ENCODE assay signal across 16 cellular contexts in genomic region chrX:39726810-39727209, GRCh38.
DNase-seq lines count a peak whose midpoint lies in the region; ATAC-seq, FAIRE-seq and TF ChIP-seq lines count a peak whose summit lies in the region.
"Had no signal": no experiment of that assay in that cellular context is flagged by ENCODE, and none has a peak within 500 bp of the region (broad histone marks: within the 10 kb centered on the region; RNA-seq: fewer than 3 reads in every experiment).

No MANE protein-coding gene starts in this region.

- no peak overlapping the region for H3K27ac Mint-ChIP-seq in T-cell
- H3K27ac Mint-ChIP-seq in CD4-positive, alpha-beta T cell, result no peak overlapping the region
- H3K27ac Mint-ChIP-seq: naive B cell; stimulated activated effector memory CD8-positive, alpha-beta T cell treated with anti-CD3 and anti-CD28 coated beads, Interleukin-12 subunit alpha, Interleukin-12 subunit beta, amount 100 ng/mL, for 72 hours had no signal

- peaks cover 22% of the 10 kb centered on the region for H3K4me1 ChIP-seq in mesenchymal stem cell (ENCODE audit: control insufficient read depth, insufficient read depth, low read depth, low read length)
- peaks cover 11% of the 10 kb centered on the region for H3K4me1 ChIP-seq in HepG2 (ENCODE audit: insufficient read depth, low read length)

- H2BK12ac ChIP-seq in mesenchymal stem cell (ENCODE audit: low read length in 2 of 2), result no peak overlapping the region

- in situ Hi-C loops in astrocyte of the spinal cord (cut with HindIII; ENCODE audit: low sequenced_read_pairs), result no loop called here
- in situ Hi-C loops in HepG2 (cut with HindIII; ENCODE audit: extremely low pct_ligation_motif_present, low pct_unique_long_range_greater_than_20kb), result no loop called here

- H3K36me3 ChIP-seq in mesenchymal stem cell (ENCODE audit: control insufficient read depth in 1 of 2, insufficient read depth in 2 of 2, low read depth in 1 of 2, low read length in 2 of 2), result no peaks in the 10 kb centered on the region
- no peaks in the 10 kb centered on the region for H3K36me3 ChIP-seq in HepG2 (replicated peaks in 1 of 2; ENCODE audit: control insufficient read depth in 1 of 2, insufficient read depth in 2 of 2, low read length in 2 of 2)

- no peak overlapping the region for H3K23ac ChIP-seq in mesenchymal stem cell (ENCODE audit: low read length in 2 of 2)

- peak; percentile 7 for DNase-seq in DMS153 treated with DMSO at 0.1 percent for 48 hours (lab: John Stamatoyannopoulos, UW; ENCODE audit: unreplicated experiment)
- peak; percentile 16 for DNase-seq in NCI-H2029 treated with DMSO at 0.1 percent for 48 hours (lab: John Stamatoyannopoulos, UW)
- peak; percentile 50 for DNase-seq in astrocyte of the spinal cord (ENCODE audit: low read depth, low spot score)
- DNase-seq in mesenchymal stem cell, result peak; percentile 73
- DNase-seq in HepG2 (ENCODE audit: low spot score), result no peak
- DNase-seq in T-cell, result no peak
- DNase-seq in CD4-positive, alpha-beta T cell, result no peak
- DNase-seq: Calu3, cerebellar nuclear complex, hypothalamus, naive B cell, NCI-H2107 had no signal

- 19% methylated on average over 3 of the region's 3 CpGs for WGBS in mesenchymal stem cell
- 44% methylated on average over 2 of the region's 3 CpGs for WGBS in HepG2 (ENCODE audit: low lambda C conversion rate)

- peaks cover 0 to 29% of the 10 kb centered on the region in 2 donors for H3K27me3 Mint-ChIP-seq in T-cell
- H3K27me3 Mint-ChIP-seq in CD4-positive, alpha-beta T cell, result no peaks in the 10 kb centered on the region

- H3K18ac ChIP-seq in mesenchymal stem cell (ENCODE audit: low read depth in 1 of 2, low read length in 2 of 2), result no peak overlapping the region

- CTCF ChIA-PET in HepG2 (lab: Yijun Ruan, JAX; ENCODE audit: low intra/inter-chr PET ratio, low total read pairs), result no interaction called here
- CTCF ChIA-PET in T-cell (lab: Charles Lee), result no interaction called here
- CTCF ChIA-PET in CD4-positive, alpha-beta T cell (lab: Charles Lee), result no interaction called here

- peaks cover 10% of the 10 kb centered on the region for H3K9me3 ChIP-seq in mesenchymal stem cell (ENCODE audit: control insufficient read depth, low read length)
- no peaks in the 10 kb centered on the region for H3K9me3 ChIP-seq in HepG2 (ENCODE audit: low read length)
- no peaks in the 10 kb centered on the region for H3K9me3 ChIP-seq in CD4-positive, alpha-beta T cell (ENCODE audit: control insufficient read depth, low read length)

- H2BK5ac ChIP-seq in mesenchymal stem cell (ENCODE audit: low read depth, low read length, poor library complexity, severe bottlenecking), result no peak overlapping the region

- H3K4me2 ChIP-seq in mesenchymal stem cell (ENCODE audit: low read length, poor library complexity, severe bottlenecking), result no peak overlapping the region
- H3K4me2 ChIP-seq in HepG2 (ENCODE audit: low read depth, low read length), result no peak overlapping the region

- peaks cover 8 to 11% (median 10%) of the 10 kb centered on the region in 3 donors for H3K4me1 Mint-ChIP-seq in T-cell
- H3K4me1 Mint-ChIP-seq in CD4-positive, alpha-beta T cell (ENCODE audit: low read depth), result peaks cover 7% of the 10 kb centered on the region

- TF ChIP-seq RAD21 in HepG2 (CRISPR knock-in tag; IDR thresholded peaks at IDR 0.05), result no peak

- H2AK5ac ChIP-seq in mesenchymal stem cell (ENCODE audit: low read length, severe bottlenecking), result no peak overlapping the region

- POLR2A ChIA-PET in HepG2 (lab: Yijun Ruan, JAX) (no interaction called here), T-cell (lab: Charles Lee) (no interaction called here)
- POLR2A ChIA-PET in CD4-positive, alpha-beta T cell (lab: Charles Lee), result no interaction called here

- peaks cover 0 to 5% (median 0%) of the 10 kb centered on the region in 3 donors for H3K9me3 Mint-ChIP-seq in T-cell
- no peaks in the 10 kb centered on the region for H3K9me3 Mint-ChIP-seq in CD4-positive, alpha-beta T cell
- H3K9me3 Mint-ChIP-seq: stimulated activated effector memory CD8-positive, alpha-beta T cell treated with anti-CD3 and anti-CD28 coated beads, Interleukin-12 subunit alpha, Interleukin-12 subunit beta, amount 100 ng/mL, for 72 hours had no signal

- no peak overlapping the region for H4K8ac ChIP-seq in mesenchymal stem cell (ENCODE audit: low read length)

- BruUV-seq in HepG2 (replicated peaks; lab: Mats Ljungman, UMichigan), result no TSS peak

- TF ChIP-seq EP300 in HepG2 (IDR thresholded peaks at IDR 0.05; ENCODE audit: low read depth in 2 of 2, low read length in 2 of 2) (no peak), HepG2 (CRISPR knock-in tag; IDR thresholded peaks at IDR 0.05; ENCODE audit: borderline replicate concordance) (no peak)

- no peak overlapping the region for H3K4me3 ChIP-seq in astrocyte of the spinal cord (ENCODE audit: low read depth, low read length)
- H3K4me3 ChIP-seq in mesenchymal stem cell (ENCODE audit: insufficient read depth in 1 of 2, low read depth in 1 of 2, low read length in 2 of 2), result no peak overlapping the region
- no peak overlapping the region for H3K4me3 ChIP-seq in HepG2 (replicated peaks in 1 of 3; ENCODE audit: insufficient read depth in 1 of 3, low read depth in 2 of 3, low read length in 3 of 3)

- no peak overlapping the region for H2AFZ ChIP-seq in mesenchymal stem cell (ENCODE audit: low read depth, low read length)
- no peak overlapping the region for H2AFZ ChIP-seq in HepG2 (ENCODE audit: low read length)

- TF ChIP-seq POLR2A in HepG2 (IDR thresholded peaks at IDR 0.05; ENCODE audit: insufficient read depth in 1 of 2, low read depth in 2 of 2, low read length in 2 of 2), result no peak

- H2BK15ac ChIP-seq in mesenchymal stem cell (ENCODE audit: low read depth, poor library complexity, severe bottlenecking), result no peak overlapping the region

- H3K27ac ChIP-seq in mesenchymal stem cell (ENCODE audit: low read length, poor library complexity, severe bottlenecking), result no peak overlapping the region
- H3K27ac ChIP-seq in HepG2 (ENCODE audit: extremely low read length, insufficient read depth, low read length), result no peak overlapping the region
- H3K27ac ChIP-seq in CD4-positive, alpha-beta T cell (ENCODE audit: low read depth, low read length), result no peak overlapping the region
- H3K27ac ChIP-seq: HL-60 had no signal

- H3K79me1 ChIP-seq in mesenchymal stem cell (replicated peaks; ENCODE audit: low read length, poor library complexity, severe bottlenecking), result no peaks in the 10 kb centered on the region

- no peak overlapping the region for H3K4me3 Mint-ChIP-seq in T-cell
- no peak overlapping the region for H3K4me3 Mint-ChIP-seq in CD4-positive, alpha-beta T cell
- H3K4me3 Mint-ChIP-seq: stimulated activated effector memory CD8-positive, alpha-beta T cell treated with anti-CD3 and anti-CD28 coated beads, Interleukin-12 subunit alpha, Interleukin-12 subunit beta, amount 100 ng/mL, for 72 hours had no signal

- no peak for FAIRE-seq in HepG2 (lab: Jason Lieb, UNC)
- FAIRE-seq: H1 had no signal

- H3K27me3 ChIP-seq in mesenchymal stem cell (ENCODE audit: control insufficient read depth in 1 of 2, insufficient read depth in 1 of 2, low read length in 2 of 2) (peaks cover 0 to 75% of the 10 kb centered on the region in 2 experiments), HepG2 (ENCODE audit: control insufficient read depth in 1 of 2, insufficient read depth in 2 of 2, low read length in 2 of 2) (no peaks in the 10 kb centered on the region)
- no peaks in the 10 kb centered on the region for H3K27me3 ChIP-seq in CD4-positive, alpha-beta T cell (ENCODE audit: control insufficient read depth, insufficient read depth, low read length)

- H2BK120ac ChIP-seq in mesenchymal stem cell (ENCODE audit: low read depth, low read length), result no peak overlapping the region

- no peak for ATAC-seq in HepG2
- ATAC-seq in T-cell (replicated peaks in 1 of 4), result no peak
- ATAC-seq in GM18870 (IDR thresholded peaks at IDR 0.05; ENCODE audit: unreplicated experiment), result no peak
- ATAC-seq in CD4-positive, alpha-beta T cell (ENCODE audit: poor library complexity), result no peak
- ATAC-seq: stimulated activated effector memory CD8-positive, alpha-beta T cell treated with anti-CD3 and anti-CD28 coated beads, Interleukin-12 subunit alpha, Interleukin-12 subunit beta, amount 100 ng/mL, for 72 hours had no signal

- no peak overlapping the region for H4K91ac ChIP-seq in mesenchymal stem cell (ENCODE audit: low read length)

- H3K79me2 ChIP-seq in HepG2 (ENCODE audit: insufficient read depth, low read length), result no peaks in the 10 kb centered on the region

- H3K14ac ChIP-seq in mesenchymal stem cell (ENCODE audit: low read length in 2 of 2), result no peak overlapping the region

- no peaks in the 10 kb centered on the region for H4K20me1 ChIP-seq in HepG2 (ENCODE audit: insufficient read depth, low read length)

- intact Hi-C loops in HepG2 (cut with micrococcal nuclease; ENCODE audit: unreplicated experiment), result no loop called here
- intact Hi-C loops in CD4-positive, alpha-beta T cell (cut with DNase I, micrococcal nuclease), result loop anchor here in 1 of 2 experiments (10.0 kb wide), 2 partner anchors 62 to 472 kb away; no protein-coding TSS in a partner anchor

- TF ChIP-seq CTCF in astrocyte of the spinal cord (IDR thresholded peaks at IDR 0.05; ENCODE audit: low read depth, low read length) (no peak), HepG2 (CRISPR knock-in tag; IDR thresholded peaks at IDR 0.05) (no peak)
- TF ChIP-seq CTCF in CD4-positive, alpha-beta T cell (IDR thresholded peaks at IDR 0.05), result no peak

- H3K4ac ChIP-seq in mesenchymal stem cell (ENCODE audit: low read depth in 1 of 2, low read length in 2 of 2), result no peak overlapping the region

- H3K9ac ChIP-seq in mesenchymal stem cell (ENCODE audit: low read length) (no peak overlapping the region), HepG2 (ENCODE audit: insufficient read depth, low read depth, low read length) (no peak overlapping the region)

- H3K36me3 Mint-ChIP-seq in T-cell, result no peaks in the 10 kb centered on the region
- H3K36me3 Mint-ChIP-seq in CD4-positive, alpha-beta T cell (ENCODE audit: low read depth), result no peaks in the 10 kb centered on the region
- H3K36me3 Mint-ChIP-seq: naive B cell; stimulated activated effector memory CD8-positive, alpha-beta T cell treated with anti-CD3 and anti-CD28 coated beads, Interleukin-12 subunit alpha, Interleukin-12 subunit beta, amount 100 ng/mL, for 72 hours had no signal

TF ChIP-seq in HepG2, 621 proteins besides CTCF, POLR2A, EP300 and RAD21 (continues in another document):
- TF ChIP-seq, protein P1, sequence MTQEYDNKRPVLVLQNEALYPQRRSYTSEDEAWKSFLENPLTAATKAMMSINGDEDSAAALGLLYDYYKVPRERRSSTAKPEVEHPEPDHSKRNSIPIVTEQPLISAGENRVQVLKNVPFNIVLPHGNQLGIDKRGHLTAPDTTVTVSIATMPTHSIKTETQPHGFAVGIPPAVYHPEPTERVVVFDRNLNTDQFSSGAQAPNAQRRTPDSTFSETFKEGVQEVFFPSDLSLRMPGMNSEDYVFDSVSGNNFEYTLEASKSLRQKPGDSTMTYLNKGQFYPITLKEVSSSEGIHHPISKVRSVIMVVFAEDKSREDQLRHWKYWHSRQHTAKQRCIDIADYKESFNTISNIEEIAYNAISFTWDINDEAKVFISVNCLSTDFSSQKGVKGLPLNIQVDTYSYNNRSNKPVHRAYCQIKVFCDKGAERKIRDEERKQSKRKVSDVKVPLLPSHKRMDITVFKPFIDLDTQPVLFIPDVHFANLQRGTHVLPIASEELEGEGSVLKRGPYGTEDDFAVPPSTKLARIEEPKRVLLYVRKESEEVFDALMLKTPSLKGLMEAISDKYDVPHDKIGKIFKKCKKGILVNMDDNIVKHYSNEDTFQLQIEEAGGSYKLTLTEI (CRISPR knock-in tag; conservative IDR thresholded peaks at IDR 0.05), result no peak

Comparison
In these comparisons a context has a peak if more than half of its experiments do, and no peak if none do; other contexts are left out.
1. DNase-seq: peak in DMS153 treated with DMSO at 0.1 percent for 48 hours (single experiment), NCI-H2029 treated with DMSO at 0.1 percent for 48 hours (single experiment), astrocyte of the spinal cord (single experiment) and mesenchymal stem cell (single experiment); none in HepG2 (single experiment), T-cell (0 of 34) and CD4-positive, alpha-beta T cell (0 of 10).